In the genomic region with DNA sequence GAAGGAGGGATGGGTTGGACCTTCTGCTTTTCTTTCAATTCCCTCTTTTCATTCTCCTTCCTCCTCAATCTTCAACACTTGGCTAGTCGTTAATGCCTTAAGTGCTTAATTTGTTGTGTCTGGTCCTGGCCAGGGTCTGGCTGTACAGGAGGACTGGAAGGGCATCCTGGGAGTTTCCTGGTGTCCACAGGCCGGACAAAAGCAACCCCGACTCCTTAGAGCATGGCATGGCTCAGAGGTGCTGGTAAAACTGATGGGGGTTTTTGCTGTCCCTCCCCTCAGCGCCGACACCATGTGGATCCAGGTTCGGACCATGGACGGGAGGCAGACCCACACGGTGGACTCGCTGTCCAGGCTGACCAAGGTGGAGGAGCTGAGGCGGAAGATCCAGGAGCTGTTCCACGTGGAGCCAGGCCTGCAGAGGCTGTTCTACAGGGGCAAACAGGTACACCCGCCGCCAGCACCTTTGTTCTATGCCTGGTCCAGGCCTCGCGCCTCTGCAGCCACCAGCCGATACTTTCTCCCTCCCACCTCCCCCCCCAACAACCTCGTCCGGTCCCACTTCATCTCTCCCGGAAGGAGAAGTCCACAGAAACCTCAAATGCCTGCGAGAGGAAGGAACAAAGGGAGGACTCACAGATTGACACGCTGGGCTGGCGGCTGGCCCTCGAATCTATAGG, we compare ENCODE assay signal across 1 cellular context.
TF ChIP-seq lines count a peak whose summit lies in the region.

No MANE protein-coding gene starts in this region.

TF ChIP-seq in HepG2, 621 proteins besides CTCF, POLR2A, EP300 and RAD21 (continued from another document):
- TF ChIP-seq, protein P1, sequence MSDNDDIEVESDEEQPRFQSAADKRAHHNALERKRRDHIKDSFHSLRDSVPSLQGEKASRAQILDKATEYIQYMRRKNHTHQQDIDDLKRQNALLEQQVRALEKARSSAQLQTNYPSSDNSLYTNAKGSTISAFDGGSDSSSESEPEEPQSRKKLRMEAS (IDR thresholded peaks at IDR 0.05) = peak; percentile 50; the same call in 1 of the 2 replicates
- no peak for TF ChIP-seq MAZ (IDR thresholded peaks at IDR 0.05; ENCODE audit: borderline replicate concordance, low read depth, low read length)
- 0 out of 2 replicates have a peak, but pooled peaks have one; percentile 19 for TF ChIP-seq MAZ (CRISPR knock-in tag; IDR thresholded peaks at IDR 0.05; ENCODE audit: low read depth)
- no peak for TF ChIP-seq PHF8 (CRISPR knock-in tag; IDR thresholded peaks at IDR 0.05)
- TF ChIP-seq, protein P2, sequence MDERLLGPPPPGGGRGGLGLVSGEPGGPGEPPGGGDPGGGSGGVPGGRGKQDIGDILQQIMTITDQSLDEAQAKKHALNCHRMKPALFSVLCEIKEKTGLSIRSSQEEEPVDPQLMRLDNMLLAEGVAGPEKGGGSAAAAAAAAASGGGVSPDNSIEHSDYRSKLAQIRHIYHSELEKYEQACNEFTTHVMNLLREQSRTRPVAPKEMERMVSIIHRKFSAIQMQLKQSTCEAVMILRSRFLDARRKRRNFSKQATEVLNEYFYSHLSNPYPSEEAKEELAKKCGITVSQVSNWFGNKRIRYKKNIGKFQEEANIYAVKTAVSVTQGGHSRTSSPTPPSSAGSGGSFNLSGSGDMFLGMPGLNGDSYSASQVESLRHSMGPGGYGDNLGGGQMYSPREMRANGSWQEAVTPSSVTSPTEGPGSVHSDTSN (CRISPR knock-in tag; IDR thresholded peaks at IDR 0.05) = no peak
- no peak for TF ChIP-seq HOXD1 (CRISPR knock-in tag; IDR thresholded peaks at IDR 0.05)
- TF ChIP-seq ZNF615 (CRISPR knock-in tag; IDR thresholded peaks at IDR 0.05; ENCODE audit: borderline replicate concordance) = no peak
- no peak for TF ChIP-seq MAFF (IDR thresholded peaks at IDR 0.05; ENCODE audit: low read depth, low read length)
- TF ChIP-seq, protein P3, sequence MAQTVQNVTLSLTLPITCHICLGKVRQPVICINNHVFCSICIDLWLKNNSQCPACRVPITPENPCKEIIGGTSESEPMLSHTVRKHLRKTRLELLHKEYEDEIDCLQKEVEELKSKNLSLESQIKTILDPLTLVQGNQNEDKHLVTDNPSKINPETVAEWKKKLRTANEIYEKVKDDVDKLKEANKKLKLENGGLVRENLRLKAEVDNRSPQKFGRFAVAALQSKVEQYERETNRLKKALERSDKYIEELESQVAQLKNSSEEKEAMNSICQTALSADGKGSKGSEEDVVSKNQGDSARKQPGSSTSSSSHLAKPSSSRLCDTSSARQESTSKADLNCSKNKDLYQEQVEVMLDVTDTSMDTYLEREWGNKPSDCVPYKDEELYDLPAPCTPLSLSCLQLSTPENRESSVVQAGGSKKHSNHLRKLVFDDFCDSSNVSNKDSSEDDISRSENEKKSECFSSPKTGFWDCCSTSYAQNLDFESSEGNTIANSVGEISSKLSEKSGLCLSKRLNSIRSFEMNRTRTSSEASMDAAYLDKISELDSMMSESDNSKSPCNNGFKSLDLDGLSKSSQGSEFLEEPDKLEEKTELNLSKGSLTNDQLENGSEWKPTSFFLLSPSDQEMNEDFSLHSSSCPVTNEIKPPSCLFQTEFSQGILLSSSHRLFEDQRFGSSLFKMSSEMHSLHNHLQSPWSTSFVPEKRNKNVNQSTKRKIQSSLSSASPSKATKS (CRISPR knock-in tag; IDR thresholded peaks at IDR 0.05) = no peak
- no peak for TF ChIP-seq RXRB (CRISPR knock-in tag; IDR thresholded peaks at IDR 0.05; ENCODE audit: borderline replicate concordance)
- TF ChIP-seq, protein P4, sequence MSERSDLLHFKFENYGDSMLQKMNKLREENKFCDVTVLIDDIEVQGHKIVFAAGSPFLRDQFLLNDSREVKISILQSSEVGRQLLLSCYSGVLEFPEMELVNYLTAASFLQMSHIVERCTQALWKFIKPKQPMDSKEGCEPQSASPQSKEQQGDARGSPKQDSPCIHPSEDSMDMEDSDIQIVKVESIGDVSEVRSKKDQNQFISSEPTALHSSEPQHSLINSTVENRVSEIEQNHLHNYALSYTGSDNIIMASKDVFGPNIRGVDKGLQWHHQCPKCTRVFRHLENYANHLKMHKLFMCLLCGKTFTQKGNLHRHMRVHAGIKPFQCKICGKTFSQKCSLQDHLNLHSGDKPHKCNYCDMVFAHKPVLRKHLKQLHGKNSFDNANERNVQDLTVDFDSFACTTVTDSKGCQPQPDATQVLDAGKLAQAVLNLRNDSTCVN (CRISPR knock-in tag; IDR thresholded peaks at IDR 0.05; ENCODE audit: borderline replicate concordance) = no peak
